ENCODE assay signal across 13 cellular contexts in the genomic region with DNA sequence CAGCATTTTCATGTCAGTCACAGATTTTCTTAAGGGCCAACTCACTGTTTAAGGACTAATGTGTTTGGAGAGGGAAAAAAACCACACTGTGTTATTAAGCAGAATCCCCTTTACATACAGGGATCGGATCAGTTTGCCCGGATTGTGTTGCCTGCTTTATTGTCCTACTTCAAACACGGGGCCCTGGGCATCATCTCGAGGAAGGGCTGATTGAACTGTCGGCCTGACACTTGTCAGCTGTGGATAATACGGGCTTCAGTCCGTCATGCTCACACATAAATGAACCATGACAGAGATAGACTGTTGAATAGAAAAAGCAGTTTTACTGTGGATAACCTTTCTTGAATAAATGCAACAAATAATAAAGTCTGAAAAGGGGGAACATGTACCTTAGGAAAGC.
DNase-seq lines count a peak whose midpoint lies in the region; ATAC-seq and TF ChIP-seq lines count a peak whose summit lies in the region.
"Had no signal": no experiment of that assay in that cellular context is flagged by ENCODE, and none has a peak within 500 bp of the region (broad histone marks: within the 10 kb centered on the region; RNA-seq: fewer than 3 reads in every experiment).

No MANE protein-coding gene starts in this region.

- H3K27ac ChIP-seq in neural progenitor cell (no peak overlapping the region), temporal lobe (ENCODE audit: low read depth, low read length) (peak overlapping the region; percentile 48)
- H3K27ac ChIP-seq: BLaER1 treated with 17β-estradiol and CSF1 and Interleukin-3, amounts not matched to agents 10 nM and 100 nM had no signal

- H3K4me3 Mint-ChIP-seq in brain (peak overlapping the region in 3 of 5 experiments; percentile 16 to 70 (median 70)), neural progenitor cell (no peak overlapping the region)
- H3K4me3 Mint-ChIP-seq: B cell; CD8-positive, alpha-beta T cell; H9 had no signal

- H3K9me3 ChIP-seq in neural progenitor cell (ENCODE audit: low read depth) = no peaks in the 10 kb centered on the region

- peak overlapping the region; percentile 63 for H2AFZ ChIP-seq in neural progenitor cell (replicated peaks)

- peaks cover 7% of the 10 kb centered on the region for H3K27me3 Mint-ChIP-seq in brain
- H3K27me3 Mint-ChIP-seq in neural progenitor cell (ENCODE audit: insufficient read depth, low read depth) = peaks cover 10% of the 10 kb centered on the region

- TF ChIP-seq CTCF in brain (conservative IDR thresholded peaks at IDR 0.05) = no peak
- TF ChIP-seq CTCF in neural progenitor cell (IDR thresholded peaks at IDR 0.05) = no peak

- H3K4me1 ChIP-seq in neural progenitor cell = peaks cover 19% of the 10 kb centered on the region

- H3K4me1 Mint-ChIP-seq in brain (peaks cover 69% of the 10 kb centered on the region), neural progenitor cell (peaks cover 53% of the 10 kb centered on the region)
- H3K4me1 Mint-ChIP-seq: B cell had no signal

- H3K4me2 ChIP-seq in neural progenitor cell = no peak overlapping the region
- H3K4me2 ChIP-seq: BLaER1 treated with 17β-estradiol and CSF1 and Interleukin-3, amounts not matched to agents 10 nM and 100 nM had no signal

- no peaks in the 10 kb centered on the region for H3K27me3 ChIP-seq in neural progenitor cell
- H3K27me3 ChIP-seq: BLaER1 treated with 17β-estradiol and CSF1 and Interleukin-3, amounts not matched to agents 10 nM and 100 nM had no signal

- no peaks in the 10 kb centered on the region for H3K36me3 ChIP-seq in neural progenitor cell
- H3K36me3 ChIP-seq: BLaER1 treated with 17β-estradiol and CSF1 and Interleukin-3, amounts not matched to agents 10 nM and 100 nM had no signal

- H3K79me2 ChIP-seq in neural progenitor cell (ENCODE audit: low read depth) = no peaks in the 10 kb centered on the region

- H3K36me3 Mint-ChIP-seq in brain (no peaks in the 10 kb centered on the region), neural progenitor cell (no peaks in the 10 kb centered on the region)
- H3K36me3 Mint-ChIP-seq: CD8-positive, alpha-beta T cell had no signal

- H3K4me3 ChIP-seq in neural progenitor cell = no peak overlapping the region
- H3K4me3 ChIP-seq: BLaER1 treated with 17β-estradiol and CSF1 and Interleukin-3, amounts not matched to agents 10 nM and 100 nM had no signal

- no peak overlapping the region for H3K9ac ChIP-seq in neural progenitor cell
- H3K9ac ChIP-seq: BLaER1 treated with 17β-estradiol and CSF1 and Interleukin-3, amounts not matched to agents 10 nM and 100 nM had no signal

- no peaks in the 10 kb centered on the region for H4K20me1 ChIP-seq in neural progenitor cell (ENCODE audit: low read depth)
- H4K20me1 ChIP-seq: BLaER1 treated with 17β-estradiol and CSF1 and Interleukin-3, amounts not matched to agents 10 nM and 100 nM had no signal

- H3F3A ChIP-seq in neural progenitor cell (ENCODE audit: low read depth) = peaks cover 4% of the 10 kb centered on the region

- peaks cover 0 to 3% (median 0%) of the 10 kb centered on the region in 5 experiments for H3K9me3 Mint-ChIP-seq in brain
- H3K9me3 Mint-ChIP-seq in neural progenitor cell = peaks cover 2% of the 10 kb centered on the region
- H3K9me3 Mint-ChIP-seq: CD8-positive, alpha-beta T cell; H9 had no signal

- intact Hi-C loops in cardiac septum (cut with DNase I) = no loop called here

- H3K27ac Mint-ChIP-seq in brain (peak overlapping the region in 3 of 5 experiments; percentile 33 to 92 (median 77)), neural progenitor cell (peak overlapping the region; percentile 38)
- H3K27ac Mint-ChIP-seq: B cell; CD8-positive, alpha-beta T cell; H9 had no signal

- DNase-seq in left kidney (ENCODE audit: low read depth, low spot score) (peak; percentile 78), neural progenitor cell (ENCODE audit: low spot score) (no peak), cardiac septum (ENCODE audit: low spot score) (no peak)
- no peak for DNase-seq in activated CD4-positive, alpha-beta T cell treated with anti-CD3 and anti-CD28 coated beads, Interleukin-2, amount 50 U/mL, for 1 hour
- DNase-seq: Calu3; CD8-positive, alpha-beta T cell; DMS79 treated with DMSO at 0.1 percent for 48 hours; H9 had no signal

- ATAC-seq in GM18907 (IDR thresholded peaks at IDR 0.05; ENCODE audit: unreplicated experiment) = no peak
- ATAC-seq: CD8-positive, alpha-beta T cell had no signal
